Comparison of ENCODE assay signal across 14 cellular contexts in genomic region chr9:130027533-130028370, GRCh38. TPM values are rescaled to one million over a fixed set of nuclear protein-coding genes. Genes with fewer than 3 reads are reported as not detected.
DNase-seq lines count a peak whose midpoint lies in the region; ATAC-seq and TF ChIP-seq lines count a peak whose summit lies in the region.
"Had no signal": no experiment of that assay in that cellular context is flagged by ENCODE, and none has a peak within 500 bp of the region (broad histone marks: within the 10 kb centered on the region; RNA-seq: fewer than 3 reads in every experiment).

No MANE protein-coding gene starts in this region.

- H4K20me1 ChIP-seq in Loucy (ENCODE audit: insufficient read depth, low read length, poor library complexity, severe bottlenecking) = peaks cover 90% of the 10 kb centered on the region

- H3K4me1 ChIP-seq in Loucy (ENCODE audit: insufficient read depth, low read length, poor library complexity, severe bottlenecking) (peaks cover 24% of the 10 kb centered on the region), rectal smooth muscle tissue (ENCODE audit: control insufficient read depth, insufficient read depth, low read length) (peaks cover 36% of the 10 kb centered on the region)

- TF ChIP-seq CTCF in Loucy (conservative IDR thresholded peaks at IDR 0.05; ENCODE audit: low read length) (no peak), osteocyte (IDR thresholded peaks at IDR 0.05) (no peak)

- H3K9me3 ChIP-seq in Loucy (ENCODE audit: insufficient read depth, low read depth, low read length) = no peaks in the 10 kb centered on the region

- intact Hi-C loops in dendritic cell treated with granulocyte-macrophage colony-stimulating factor and Interleukin-4, amounts not matched to agents 40 ng/mL and 50 ng/mL, for 4 days (cut with micrococcal nuclease) = no loop called here

- H3K9ac ChIP-seq in Loucy (ENCODE audit: low read depth, low read length, poor library complexity, severe bottlenecking) = no peak overlapping the region
- no peak overlapping the region for H3K9ac ChIP-seq in rectal smooth muscle tissue (ENCODE audit: low read length)

- no peaks in the 10 kb centered on the region for H3K27me3 Mint-ChIP-seq in dendritic cell treated with granulocyte-macrophage colony-stimulating factor and Interleukin-4, amounts not matched to agents 40 ng/mL and 50 ng/mL, for 4 days
- H3K27me3 Mint-ChIP-seq in osteocyte (ENCODE audit: unreplicated experiment) = no peaks in the 10 kb centered on the region
- H3K27me3 Mint-ChIP-seq: progenitor cell of endocrine pancreas had no signal

- peak overlapping the region; percentile 21; the same call in 1 of the 2 replicates for H3K4me3 ChIP-seq in GM08714 (ENCODE audit: low read length)
- no peak overlapping the region for H3K4me3 ChIP-seq in Loucy (ENCODE audit: low read length, poor library complexity, severe bottlenecking)
- no peak overlapping the region for H3K4me3 ChIP-seq in rectal smooth muscle tissue (ENCODE audit: low read length)

- H3K27ac Mint-ChIP-seq in dendritic cell treated with granulocyte-macrophage colony-stimulating factor and Interleukin-4, amounts not matched to agents 40 ng/mL and 50 ng/mL, for 4 days = peak overlapping the region; percentile 9
- H3K27ac Mint-ChIP-seq in osteocyte (ENCODE audit: unreplicated experiment) = no peak overlapping the region
- H3K27ac Mint-ChIP-seq: progenitor cell of endocrine pancreas had no signal

- H3K27ac ChIP-seq in rectal smooth muscle tissue (ENCODE audit: low read depth, low read length) = peak overlapping the region; percentile 57
- H3K27ac ChIP-seq: HL-60 had no signal

- ATAC-seq in GM18870 (IDR thresholded peaks at IDR 0.05; ENCODE audit: unreplicated experiment) = no peak

- H3K79me2 ChIP-seq in Loucy (ENCODE audit: insufficient read depth, low read length) = peaks cover 100% of the 10 kb centered on the region

- no peaks in the 10 kb centered on the region for H3K9me3 Mint-ChIP-seq in dendritic cell treated with granulocyte-macrophage colony-stimulating factor and Interleukin-4, amounts not matched to agents 40 ng/mL and 50 ng/mL, for 4 days
- H3K9me3 Mint-ChIP-seq in osteocyte (ENCODE audit: unreplicated experiment) = no peaks in the 10 kb centered on the region

- peak overlapping the region; percentile 12 for H3K4me2 ChIP-seq in Loucy (ENCODE audit: low read depth, low read length, poor library complexity, severe bottlenecking)

- H3K4me3 Mint-ChIP-seq in dendritic cell treated with granulocyte-macrophage colony-stimulating factor and Interleukin-4, amounts not matched to agents 40 ng/mL and 50 ng/mL, for 4 days = no peak overlapping the region
- no peak overlapping the region for H3K4me3 Mint-ChIP-seq in osteocyte (ENCODE audit: unreplicated experiment)

- no peak overlapping the region for H2AFZ ChIP-seq in Loucy (ENCODE audit: low read length)

- peaks cover 72% of the 10 kb centered on the region for H3K4me1 Mint-ChIP-seq in dendritic cell treated with granulocyte-macrophage colony-stimulating factor and Interleukin-4, amounts not matched to agents 40 ng/mL and 50 ng/mL, for 4 days (ENCODE audit: low read depth)
- H3K4me1 Mint-ChIP-seq in osteocyte (ENCODE audit: unreplicated experiment) = peaks cover 53% of the 10 kb centered on the region

- H3F3A ChIP-seq in Loucy (ENCODE audit: low read depth) = no peaks in the 10 kb centered on the region

- POLR2A ChIA-PET in HEK293T (lab: Yijun Ruan, JAX) = no interaction called here

- H3K27me3 ChIP-seq in Loucy (ENCODE audit: insufficient read depth, low read length, poor library complexity, severe bottlenecking) (no peaks in the 10 kb centered on the region), rectal smooth muscle tissue (ENCODE audit: control insufficient read depth, insufficient read depth, low read length) (no peaks in the 10 kb centered on the region)

- H3K36me3 ChIP-seq in Loucy (ENCODE audit: insufficient read depth, low read length) (no peaks in the 10 kb centered on the region; the same call in 1 of the 2 replicates), rectal smooth muscle tissue (ENCODE audit: control insufficient read depth, insufficient read depth, low read length) (no peaks in the 10 kb centered on the region)

- peaks cover 24% of the 10 kb centered on the region for H3K36me3 Mint-ChIP-seq in dendritic cell treated with granulocyte-macrophage colony-stimulating factor and Interleukin-4, amounts not matched to agents 40 ng/mL and 50 ng/mL, for 4 days (ENCODE audit: low read depth)
- H3K36me3 Mint-ChIP-seq in osteocyte (ENCODE audit: unreplicated experiment) = peaks cover 6% of the 10 kb centered on the region

- no peaks in the 10 kb centered on the region for H3K9me2 ChIP-seq in Loucy (replicated peaks; ENCODE audit: low read depth, low read length)

- CTCF ChIA-PET in HEK293T (lab: Yijun Ruan, JAX) = no interaction called here

- no peak for DNase-seq in HEK293T (ENCODE audit: extremely low spot score)
- DNase-seq in osteocyte (ENCODE audit: extremely low spot score, unreplicated experiment) = no peak
- DNase-seq: COR-L47; mammary epithelial cell; NCI-H524 treated with DMSO at 0.1 percent for 48 hours; stimulated activated CD4-positive, alpha-beta T cell treated with anti-CD3 and anti-CD28 coated beads, Interleukin-4, amount 100 ng/mL, for 1 hour; substantia nigra had no signal

TF ChIP-seq in HEK293T, 16 proteins besides CTCF, POLR2A, EP300 and RAD21:
- no peak for TF ChIP-seq ELF4 (IDR thresholded peaks at IDR 0.05)
- no peak for TF ChIP-seq ARNT (IDR thresholded peaks at IDR 0.05)
- no peak for TF ChIP-seq FOXM1 (IDR thresholded peaks at IDR 0.05; ENCODE audit: borderline replicate concordance)
- no peak for TF ChIP-seq SUZ12 (IDR thresholded peaks at IDR 0.05)
- no peak for TF ChIP-seq L3MBTL2 (conservative IDR thresholded peaks at IDR 0.05)
- TF ChIP-seq FOXK2 (IDR thresholded peaks at IDR 0.05) = no peak
- TF ChIP-seq HDGF (IDR thresholded peaks at IDR 0.05; ENCODE audit: borderline replicate concordance) = no peak
- TF ChIP-seq LEF1 (IDR thresholded peaks at IDR 0.05; ENCODE audit: borderline replicate concordance) = no peak
- TF ChIP-seq TARDBP (IDR thresholded peaks at IDR 0.05) = no peak
- TF ChIP-seq PKNOX1 (IDR thresholded peaks at IDR 0.05) = no peak
- no peak for TF ChIP-seq CTBP1 (IDR thresholded peaks at IDR 0.05; ENCODE audit: borderline replicate concordance)
- no peak for TF ChIP-seq ZNF384 (IDR thresholded peaks at IDR 0.05)
- no peak for TF ChIP-seq SP1 (IDR thresholded peaks at IDR 0.05)
- no peak for TF ChIP-seq NFRKB (IDR thresholded peaks at IDR 0.05)
- TF ChIP-seq BHLHE40 (IDR thresholded peaks at IDR 0.05; ENCODE audit: borderline replicate concordance) = no peak

RNA-seq across cellular contexts. Expression of gene FNBP1, which starts 15.2 kb away (rescaled TPM):
- 62.2 and 63.0 TPM in 2 replicates for total RNA-seq in osteocyte

RNA-seq across cellular contexts. Expression of gene GPR107, which starts 26.0 kb away (rescaled TPM):
- total RNA-seq in osteocyte = 57.0 and 60.7 TPM in 2 replicates
